ENCODE assay signal across 24 cellular contexts in genomic region chr2:215621389-215621788, GRCh38.
"Had no signal": no experiment of that assay in that cellular context is flagged by ENCODE, and none has a peak within 500 bp of the region (broad histone marks: within the 10 kb centered on the region; RNA-seq: fewer than 3 reads in every experiment).

No MANE protein-coding gene starts in this region.

- H3K36me3 ChIP-seq: breast epithelium, lower lobe of right lung, prostate gland had no signal

- H3K4me3 ChIP-seq: breast epithelium, hepatocyte, lower lobe of right lung, prostate gland had no signal

- H3K27me3 ChIP-seq: breast epithelium, hepatocyte had no signal

- H3K4me2 ChIP-seq: hepatocyte had no signal

- FAIRE-seq: frontal cortex had no signal

- ATAC-seq: activated CD8-positive, alpha-beta memory T cell treated with anti-CD3 and anti-CD28 coated beads, Interleukin-2, amount 10 ng/mL, durations not matched to agents 7 days and 5 days; activated CD8-positive, alpha-beta T cell treated with anti-CD3 and anti-CD28 coated beads for 36 hours; activated naive CD4-positive, alpha-beta T cell treated with anti-CD3 and anti-CD28 coated beads, Interleukin-2, amount 50 U/mL, for 72 hours; left lobe of liver; lower lobe of right lung; naive thymus-derived CD4-positive, alpha-beta T cell; stimulated activated naive CD8-positive, alpha-beta T cell treated with anti-CD3 and anti-CD28 coated beads, Interleukin-15, Interleukin-2, amounts not matched to agents 100 U/mL and 50 U/mL, for 24 hours; T-cell had no signal

- H3K4me1 ChIP-seq: breast epithelium, prostate gland had no signal

- DNase-seq: activated CD4-positive, alpha-beta T cell treated with anti-CD3 and anti-CD28 coated beads, Interleukin-2, amount 10 ng/mL, durations not matched to agents 7 days and 5 days; activated CD4-positive, CD25-positive, alpha-beta regulatory T cell treated with anti-CD3 and anti-CD28 coated beads, Interleukin-2, amount 50 U/mL, for 72 hours; activated CD8-positive, alpha-beta memory T cell treated with anti-CD3 and anti-CD28 coated beads, Interleukin-2, amount 10 ng/mL, durations not matched to agents 7 days and 5 days; activated CD8-positive, alpha-beta T cell treated with anti-CD3 and anti-CD28 coated beads for 36 hours; activated gamma-delta T cell; activated T-cell treated with anti-CD3 and anti-CD28 coated beads for 4 hours; aorta; cerebellar nuclear complex; erythroblast; glutamatergic neuron; immature natural killer cell; lower lobe of right lung; naive thymus-derived CD4-positive, alpha-beta T cell; stimulated activated CD4-positive, alpha-beta T cell treated with anti-CD3 and anti-CD28 coated beads, Interleukin-12 subunit alpha, Interleukin-12 subunit beta, amount 100 ng/mL, for 4 hours; stimulated activated CD4-positive, alpha-beta T cell treated with anti-CD3 and anti-CD28 coated beads, Interleukin-4, amount 100 ng/mL, for 4 hours; stimulated activated naive CD8-positive, alpha-beta T cell treated with anti-CD3 and anti-CD28 coated beads, Interleukin-15, Interleukin-2, amounts not matched to agents 100 U/mL and 50 U/mL, for 24 hours; T-cell had no signal

- H3K79me2 ChIP-seq: hepatocyte had no signal

- H3K9me3 ChIP-seq: breast epithelium, lower lobe of right lung, prostate gland had no signal

- H3K27ac ChIP-seq: breast epithelium, hepatocyte, lower lobe of right lung, prostate gland, VCaP had no signal

- H2AFZ ChIP-seq: hepatocyte had no signal
